ENCODE assay signal across 8 cellular contexts in genomic region chr7:116500071-116500853, GRCh38. TPM values are rescaled to one million over a fixed set of nuclear protein-coding genes. Genes with fewer than 3 reads are reported as not detected.
A peak's percentile ranks its signal among the peaks of the same experiment; 100 is the strongest.
DNase-seq lines count a peak whose midpoint lies in the region; ATAC-seq and TF ChIP-seq lines count a peak whose summit lies in the region.

No MANE protein-coding gene starts in this region.

- H3K27ac ChIP-seq in endodermal cell (ENCODE audit: low read depth, low read length) = no peak overlapping the region
- peak overlapping the region; percentile 97 to 98 (median 98) for H3K27ac ChIP-seq in thyroid gland

- H3K9me3 Mint-ChIP-seq in activated CD4-positive, alpha-beta T cell treated with anti-CD3 and anti-CD28 coated beads, Interleukin-2, amount 10 ng/mL, durations not matched to agents 24 days and 14 days = no peaks in the 10 kb centered on the region
- peaks cover 2% of the 10 kb centered on the region for H3K9me3 Mint-ChIP-seq in endodermal cell

- H3K27me3 ChIP-seq in endodermal cell (ENCODE audit: control insufficient read depth, insufficient read depth, low read length, poor library complexity, severe bottlenecking) = peaks cover 21% of the 10 kb centered on the region
- peaks cover 61% of the 10 kb centered on the region for H3K27me3 ChIP-seq in mononuclear cell (ENCODE audit: insufficient read depth, low read length)
- no peaks in the 10 kb centered on the region for H3K27me3 ChIP-seq in thyroid gland

- peak overlapping the region; percentile 14 for H3K9ac ChIP-seq in endodermal cell (ENCODE audit: extremely low read depth, low read length, poor library complexity, severe bottlenecking)

- ATAC-seq in GM18511 (IDR thresholded peaks at IDR 0.05; ENCODE audit: unreplicated experiment) (peak; percentile 80), HG02943 (IDR thresholded peaks at IDR 0.05; ENCODE audit: low read depth, unreplicated experiment) (peak; percentile 52)

- H3K36me3 ChIP-seq in endodermal cell (ENCODE audit: control insufficient read depth, insufficient read depth, low read length) = no peaks in the 10 kb centered on the region
- no peaks in the 10 kb centered on the region for H3K36me3 ChIP-seq in thyroid gland

- WGBS in endodermal cell (ENCODE audit: insufficient coverage in 1 of 2, insufficient read length in 1 of 2), 2 experiments = 9% methylated on average over 13 to 37 of the region's 37 CpGs
- WGBS in thyroid gland, 2 donors = 6 to 9% methylated on average over 16 to 33 of the region's 37 CpGs

- peaks cover 9% of the 10 kb centered on the region for H3K4me1 Mint-ChIP-seq in activated CD4-positive, alpha-beta T cell treated with anti-CD3 and anti-CD28 coated beads, Interleukin-2, amount 10 ng/mL, durations not matched to agents 24 days and 14 days
- peaks cover 20% of the 10 kb centered on the region for H3K4me1 Mint-ChIP-seq in endodermal cell

- H3K4me1 ChIP-seq in endodermal cell (ENCODE audit: control insufficient read depth, insufficient read depth, low read length) (peaks cover 11% of the 10 kb centered on the region), mononuclear cell (ENCODE audit: insufficient read depth, low read length) (peaks cover 14% of the 10 kb centered on the region), thyroid gland (peaks cover 20 to 29% of the 10 kb centered on the region in 2 donors)

- peak overlapping the region; percentile 83 for H3K4me3 ChIP-seq in endodermal cell (ENCODE audit: low read length)
- peak overlapping the region; percentile 10 for H3K4me3 ChIP-seq in mononuclear cell (ENCODE audit: low read length)
- peak overlapping the region; percentile 55 to 94 (median 87) for H3K4me3 ChIP-seq in thyroid gland (replicated peaks in 1 of 3)

- no peak overlapping the region for H3K27ac Mint-ChIP-seq in activated CD4-positive, alpha-beta T cell treated with anti-CD3 and anti-CD28 coated beads, Interleukin-2, amount 10 ng/mL, durations not matched to agents 24 days and 14 days
- H3K27ac Mint-ChIP-seq in endodermal cell = peak overlapping the region; percentile 40

- H3K36me3 Mint-ChIP-seq in activated CD4-positive, alpha-beta T cell treated with anti-CD3 and anti-CD28 coated beads, Interleukin-2, amount 10 ng/mL, durations not matched to agents 24 days and 14 days (ENCODE audit: low read depth) = no peaks in the 10 kb centered on the region
- H3K36me3 Mint-ChIP-seq in endodermal cell (ENCODE audit: low read depth) = no peaks in the 10 kb centered on the region

- H3K9me3 ChIP-seq in endodermal cell (ENCODE audit: control insufficient read depth, low read length) (no peaks in the 10 kb centered on the region), mononuclear cell (ENCODE audit: low read depth, low read length) (no peaks in the 10 kb centered on the region), thyroid gland (no peaks in the 10 kb centered on the region)

- peak overlapping the region; percentile 45 for H3K4me3 Mint-ChIP-seq in activated CD4-positive, alpha-beta T cell treated with anti-CD3 and anti-CD28 coated beads, Interleukin-2, amount 10 ng/mL, durations not matched to agents 24 days and 14 days
- peak overlapping the region; percentile 66 for H3K4me3 Mint-ChIP-seq in endodermal cell

- peak; percentile 66 for DNase-seq in activated CD4-positive, alpha-beta T cell treated with anti-CD3 and anti-CD28 coated beads, Interleukin-2, amount 10 ng/mL, durations not matched to agents 24 days and 14 days
- peak; percentile 83 for DNase-seq in endodermal cell
- peak; percentile 44 to 55 for DNase-seq in thyroid gland
- DNase-seq in SIG-M5 treated with dmso at 0.1 percent for 504 hours (lab: John Stamatoyannopoulos, UW; ENCODE audit: unreplicated experiment) = no peak
- DNase-seq in germinal center (ENCODE audit: low spot score) = no peak

- peaks cover 58% of the 10 kb centered on the region for H3K27me3 Mint-ChIP-seq in activated CD4-positive, alpha-beta T cell treated with anti-CD3 and anti-CD28 coated beads, Interleukin-2, amount 10 ng/mL, durations not matched to agents 24 days and 14 days
- H3K27me3 Mint-ChIP-seq in endodermal cell (ENCODE audit: insufficient read depth) = peaks cover 26% of the 10 kb centered on the region

- TF ChIP-seq POLR2A in thyroid gland (IDR thresholded peaks at IDR 0.05) = peak in 1 of 2 donors; percentile 53

- TF ChIP-seq CTCF in endodermal cell (conservative IDR thresholded peaks at IDR 0.05) = no peak
- TF ChIP-seq CTCF in thyroid gland (IDR thresholded peaks at IDR 0.05) = no peak

- intact Hi-C loops in activated CD4-positive, alpha-beta T cell treated with anti-CD3 and anti-CD28 coated beads, Interleukin-2, amount 10 ng/mL, durations not matched to agents 24 days and 14 days (cut with micrococcal nuclease) = loop anchor here (1.0 kb wide), 1 partner anchor 26 kb away; no protein-coding TSS in a partner anchor
- intact Hi-C loops in thyroid gland (cut with DNase I) = no loop called here

RNA-seq across cellular contexts. Expression of gene CAV2, which starts 0.7 kb away (rescaled TPM):
- not detected in 2 replicates for total RNA-seq in activated CD4-positive, alpha-beta T cell treated with anti-CD3 and anti-CD28 coated beads, Interleukin-2, amount 10 ng/mL, durations not matched to agents 24 days and 14 days
- total RNA-seq in endodermal cell (1 to 10 TPM; 5.2 to 7.4 TPM), mononuclear cell (4.1 TPM), thyroid gland (100 to 1,000 TPM; 210 to 331 (median 239) TPM)
- 3.4 TPM for polyA plus RNA-seq in endodermal cell (2013, experiment 1 of 2)
- 3.9 TPM for polyA plus RNA-seq in endodermal cell (2013, experiment 2 of 2)

RNA-seq across cellular contexts. Expression of gene CAV1, which starts 24.6 kb away (rescaled TPM):
- 0.12 and 0.17 TPM in 2 replicates for total RNA-seq in activated CD4-positive, alpha-beta T cell treated with anti-CD3 and anti-CD28 coated beads, Interleukin-2, amount 10 ng/mL, durations not matched to agents 24 days and 14 days
- 1 to 10 TPM; 4.9 to 8.8 TPM for total RNA-seq in endodermal cell
- 7.3 TPM for polyA plus RNA-seq in endodermal cell (2013, experiment 1 of 2)
- 9.3 TPM for polyA plus RNA-seq in endodermal cell (2013, experiment 2 of 2)
- total RNA-seq in mononuclear cell = 1.5 TPM
- total RNA-seq in thyroid gland = 100 to 1,000 TPM; 301 to 490 (median 321) TPM

Comparison
In these comparisons a context has a peak if more than half of its experiments do, and no peak if none do; other contexts are left out.
1. DNase-seq: peak in activated CD4-positive, alpha-beta T cell treated with anti-CD3 and anti-CD28 coated beads, Interleukin-2, amount 10 ng/mL, durations not matched to agents 24 days and 14 days (single experiment), endodermal cell (single experiment) and thyroid gland (2 of 2); none in SIG-M5 treated with dmso at 0.1 percent for 504 hours (single experiment) and germinal center (single experiment).
2. H3K4me3 ChIP-seq: peak in every context shown above with its lines; median percentile 87 in thyroid gland; 83 in endodermal cell; 10 in mononuclear cell.
3. RNA of gene CAV2, which starts 0.7 kb away (total RNA-seq): 210 to 331 TPM in thyroid gland; 5.2 to 7.4 TPM in endodermal cell, 4.1 TPM in mononuclear cell (single experiment) and not detected in activated CD4-positive, alpha-beta T cell treated with anti-CD3 and anti-CD28 coated beads, Interleukin-2, amount 10 ng/mL, durations not matched to agents 24 days and 14 days; every median in the first group is over 10 times any median in the second.
4. RNA of gene CAV1, which starts 24.6 kb away (total RNA-seq): 301 to 490 TPM in thyroid gland; 4.9 to 8.8 TPM in endodermal cell, 1.5 TPM in mononuclear cell (single experiment) and 0.12 to 0.17 TPM in activated CD4-positive, alpha-beta T cell treated with anti-CD3 and anti-CD28 coated beads, Interleukin-2, amount 10 ng/mL, durations not matched to agents 24 days and 14 days; every median in the first group is over 10 times any median in the second.